In the genomic region with DNA sequence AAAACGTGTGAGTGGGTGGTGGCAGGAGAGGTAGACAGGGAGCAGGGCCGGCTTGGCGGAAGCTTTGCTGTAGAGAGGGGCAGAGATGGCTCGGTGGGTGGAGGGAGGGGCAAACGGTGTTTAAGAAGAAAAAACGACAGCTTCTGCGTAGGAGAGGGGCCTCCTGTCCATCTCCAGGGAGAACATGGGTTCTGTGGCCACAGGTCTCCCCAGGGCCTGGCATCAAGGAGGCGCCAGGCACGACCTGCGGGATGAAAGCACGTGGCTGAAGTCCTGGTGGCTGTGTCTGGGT, we compare ENCODE assay signal across 1 cellular context.
TF ChIP-seq lines count a peak whose summit lies in the region.

No MANE protein-coding gene starts in this region.

TF ChIP-seq in HepG2, 621 proteins besides CTCF, POLR2A, EP300 and RAD21 (continued from another document and continues in another):
- TF ChIP-seq, protein P1, sequence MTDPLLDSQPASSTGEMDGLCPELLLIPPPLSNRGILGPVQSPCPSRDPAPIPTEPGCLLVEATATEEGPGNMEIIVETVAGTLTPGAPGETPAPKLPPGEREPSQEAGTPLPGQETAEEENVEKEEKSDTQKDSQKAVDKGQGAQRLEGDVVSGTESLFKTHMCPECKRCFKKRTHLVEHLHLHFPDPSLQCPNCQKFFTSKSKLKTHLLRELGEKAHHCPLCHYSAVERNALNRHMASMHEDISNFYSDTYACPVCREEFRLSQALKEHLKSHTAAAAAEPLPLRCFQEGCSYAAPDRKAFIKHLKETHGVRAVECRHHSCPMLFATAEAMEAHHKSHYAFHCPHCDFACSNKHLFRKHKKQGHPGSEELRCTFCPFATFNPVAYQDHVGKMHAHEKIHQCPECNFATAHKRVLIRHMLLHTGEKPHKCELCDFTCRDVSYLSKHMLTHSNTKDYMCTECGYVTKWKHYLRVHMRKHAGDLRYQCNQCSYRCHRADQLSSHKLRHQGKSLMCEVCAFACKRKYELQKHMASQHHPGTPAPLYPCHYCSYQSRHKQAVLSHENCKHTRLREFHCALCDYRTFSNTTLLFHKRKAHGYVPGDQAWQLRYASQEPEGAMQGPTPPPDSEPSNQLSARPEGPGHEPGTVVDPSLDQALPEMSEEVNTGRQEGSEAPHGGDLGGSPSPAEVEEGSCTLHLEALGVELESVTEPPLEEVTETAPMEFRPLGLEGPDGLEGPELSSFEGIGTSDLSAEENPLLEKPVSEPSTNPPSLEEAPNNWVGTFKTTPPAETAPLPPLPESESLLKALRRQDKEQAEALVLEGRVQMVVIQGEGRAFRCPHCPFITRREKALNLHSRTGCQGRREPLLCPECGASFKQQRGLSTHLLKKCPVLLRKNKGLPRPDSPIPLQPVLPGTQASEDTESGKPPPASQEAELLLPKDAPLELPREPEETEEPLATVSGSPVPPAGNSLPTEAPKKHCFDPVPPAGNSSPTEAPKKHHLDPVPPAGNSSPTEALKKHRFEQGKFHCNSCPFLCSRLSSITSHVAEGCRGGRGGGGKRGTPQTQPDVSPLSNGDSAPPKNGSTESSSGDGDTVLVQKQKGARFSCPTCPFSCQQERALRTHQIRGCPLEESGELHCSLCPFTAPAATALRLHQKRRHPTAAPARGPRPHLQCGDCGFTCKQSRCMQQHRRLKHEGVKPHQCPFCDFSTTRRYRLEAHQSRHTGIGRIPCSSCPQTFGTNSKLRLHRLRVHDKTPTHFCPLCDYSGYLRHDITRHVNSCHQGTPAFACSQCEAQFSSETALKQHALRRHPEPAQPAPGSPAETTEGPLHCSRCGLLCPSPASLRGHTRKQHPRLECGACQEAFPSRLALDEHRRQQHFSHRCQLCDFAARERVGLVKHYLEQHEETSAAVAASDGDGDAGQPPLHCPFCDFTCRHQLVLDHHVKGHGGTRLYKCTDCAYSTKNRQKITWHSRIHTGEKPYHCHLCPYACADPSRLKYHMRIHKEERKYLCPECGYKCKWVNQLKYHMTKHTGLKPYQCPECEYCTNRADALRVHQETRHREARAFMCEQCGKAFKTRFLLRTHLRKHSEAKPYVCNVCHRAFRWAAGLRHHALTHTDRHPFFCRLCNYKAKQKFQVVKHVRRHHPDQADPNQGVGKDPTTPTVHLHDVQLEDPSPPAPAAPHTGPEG (CRISPR knock-in tag; IDR thresholded peaks at IDR 0.05) = no peak
- no peak for TF ChIP-seq ZFP36L2 (CRISPR knock-in tag; IDR thresholded peaks at IDR 0.05)
- TF ChIP-seq, protein P2, sequence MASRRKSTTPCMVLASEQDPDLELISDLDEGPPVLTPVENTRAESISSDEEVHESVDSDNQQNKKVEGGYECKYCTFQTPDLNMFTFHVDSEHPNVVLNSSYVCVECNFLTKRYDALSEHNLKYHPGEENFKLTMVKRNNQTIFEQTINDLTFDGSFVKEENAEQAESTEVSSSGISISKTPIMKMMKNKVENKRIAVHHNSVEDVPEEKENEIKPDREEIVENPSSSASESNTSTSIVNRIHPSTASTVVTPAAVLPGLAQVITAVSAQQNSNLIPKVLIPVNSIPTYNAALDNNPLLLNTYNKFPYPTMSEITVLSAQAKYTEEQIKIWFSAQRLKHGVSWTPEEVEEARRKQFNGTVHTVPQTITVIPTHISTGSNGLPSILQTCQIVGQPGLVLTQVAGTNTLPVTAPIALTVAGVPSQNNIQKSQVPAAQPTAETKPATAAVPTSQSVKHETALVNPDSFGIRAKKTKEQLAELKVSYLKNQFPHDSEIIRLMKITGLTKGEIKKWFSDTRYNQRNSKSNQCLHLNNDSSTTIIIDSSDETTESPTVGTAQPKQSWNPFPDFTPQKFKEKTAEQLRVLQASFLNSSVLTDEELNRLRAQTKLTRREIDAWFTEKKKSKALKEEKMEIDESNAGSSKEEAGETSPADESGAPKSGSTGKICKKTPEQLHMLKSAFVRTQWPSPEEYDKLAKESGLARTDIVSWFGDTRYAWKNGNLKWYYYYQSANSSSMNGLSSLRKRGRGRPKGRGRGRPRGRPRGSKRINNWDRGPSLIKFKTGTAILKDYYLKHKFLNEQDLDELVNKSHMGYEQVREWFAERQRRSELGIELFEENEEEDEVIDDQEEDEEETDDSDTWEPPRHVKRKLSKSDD (CRISPR knock-in tag; IDR thresholded peaks at IDR 0.05; ENCODE audit: low read depth) = 0 out of 2 replicates have a peak, but pooled peaks have one; percentile 6
- TF ChIP-seq, protein P3, sequence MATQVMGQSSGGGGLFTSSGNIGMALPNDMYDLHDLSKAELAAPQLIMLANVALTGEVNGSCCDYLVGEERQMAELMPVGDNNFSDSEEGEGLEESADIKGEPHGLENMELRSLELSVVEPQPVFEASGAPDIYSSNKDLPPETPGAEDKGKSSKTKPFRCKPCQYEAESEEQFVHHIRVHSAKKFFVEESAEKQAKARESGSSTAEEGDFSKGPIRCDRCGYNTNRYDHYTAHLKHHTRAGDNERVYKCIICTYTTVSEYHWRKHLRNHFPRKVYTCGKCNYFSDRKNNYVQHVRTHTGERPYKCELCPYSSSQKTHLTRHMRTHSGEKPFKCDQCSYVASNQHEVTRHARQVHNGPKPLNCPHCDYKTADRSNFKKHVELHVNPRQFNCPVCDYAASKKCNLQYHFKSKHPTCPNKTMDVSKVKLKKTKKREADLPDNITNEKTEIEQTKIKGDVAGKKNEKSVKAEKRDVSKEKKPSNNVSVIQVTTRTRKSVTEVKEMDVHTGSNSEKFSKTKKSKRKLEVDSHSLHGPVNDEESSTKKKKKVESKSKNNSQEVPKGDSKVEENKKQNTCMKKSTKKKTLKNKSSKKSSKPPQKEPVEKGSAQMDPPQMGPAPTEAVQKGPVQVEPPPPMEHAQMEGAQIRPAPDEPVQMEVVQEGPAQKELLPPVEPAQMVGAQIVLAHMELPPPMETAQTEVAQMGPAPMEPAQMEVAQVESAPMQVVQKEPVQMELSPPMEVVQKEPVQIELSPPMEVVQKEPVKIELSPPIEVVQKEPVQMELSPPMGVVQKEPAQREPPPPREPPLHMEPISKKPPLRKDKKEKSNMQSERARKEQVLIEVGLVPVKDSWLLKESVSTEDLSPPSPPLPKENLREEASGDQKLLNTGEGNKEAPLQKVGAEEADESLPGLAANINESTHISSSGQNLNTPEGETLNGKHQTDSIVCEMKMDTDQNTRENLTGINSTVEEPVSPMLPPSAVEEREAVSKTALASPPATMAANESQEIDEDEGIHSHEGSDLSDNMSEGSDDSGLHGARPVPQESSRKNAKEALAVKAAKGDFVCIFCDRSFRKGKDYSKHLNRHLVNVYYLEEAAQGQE (IDR thresholded peaks at IDR 0.05; ENCODE audit: borderline replicate concordance in 1 of 2, low read depth in 1 of 2, low read length in 2 of 2) = no peak
- TF ChIP-seq SP4 (CRISPR knock-in tag; IDR thresholded peaks at IDR 0.05) = 0 out of 2 replicates have a peak, but pooled peaks have one; percentile 47
- TF ChIP-seq HOXA3 (CRISPR knock-in tag; IDR thresholded peaks at IDR 0.05) = peak; percentile 46
- no peak for TF ChIP-seq NFE2 (CRISPR knock-in tag; IDR thresholded peaks at IDR 0.05)
- TF ChIP-seq ZNF333 (CRISPR knock-in tag; IDR thresholded peaks at IDR 0.05; ENCODE audit: borderline replicate concordance) = no peak
- no peak for TF ChIP-seq NFYB (CRISPR knock-in tag; IDR thresholded peaks at IDR 0.05)
- no peak for TF ChIP-seq ZNF549 (CRISPR knock-in tag; IDR thresholded peaks at IDR 0.05)
- TF ChIP-seq ZZZ3 (CRISPR knock-in tag; IDR thresholded peaks at IDR 0.05; ENCODE audit: borderline replicate concordance) = no peak
- no peak for TF ChIP-seq ZNF614 (CRISPR knock-in tag; IDR thresholded peaks at IDR 0.05; ENCODE audit: borderline replicate concordance)
- no peak for TF ChIP-seq ZBTB8A (CRISPR knock-in tag; IDR thresholded peaks at IDR 0.05; ENCODE audit: borderline replicate concordance, low read depth)
- TF ChIP-seq RNF2 (conservative IDR thresholded peaks at IDR 0.05; ENCODE audit: low read depth) = peak; percentile 84
- no peak for TF ChIP-seq ZNF746 (CRISPR knock-in tag; IDR thresholded peaks at IDR 0.05)
- no peak for TF ChIP-seq CAMTA2 (CRISPR knock-in tag; IDR thresholded peaks at IDR 0.05; ENCODE audit: borderline replicate concordance)
- no peak for TF ChIP-seq ZC3H4 (CRISPR knock-in tag; IDR thresholded peaks at IDR 0.05; ENCODE audit: borderline replicate concordance)
- TF ChIP-seq ZNF772 (CRISPR knock-in tag; IDR thresholded peaks at IDR 0.05) = 0 out of 2 replicates have a peak, but pooled peaks have one; percentile 7
- TF ChIP-seq, protein P4, sequence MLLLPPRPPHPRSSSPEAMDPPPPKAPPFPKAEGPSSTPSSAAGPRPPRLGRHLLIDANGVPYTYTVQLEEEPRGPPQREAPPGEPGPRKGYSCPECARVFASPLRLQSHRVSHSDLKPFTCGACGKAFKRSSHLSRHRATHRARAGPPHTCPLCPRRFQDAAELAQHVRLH (CRISPR knock-in tag; IDR thresholded peaks at IDR 0.05; ENCODE audit: borderline replicate concordance, low read depth) = no peak
- 0 out of 2 replicates have a peak, but pooled peaks have one; percentile 39 for TF ChIP-seq SOX5 (CRISPR knock-in tag; IDR thresholded peaks at IDR 0.05; ENCODE audit: borderline replicate concordance)
- TF ChIP-seq, protein P5, sequence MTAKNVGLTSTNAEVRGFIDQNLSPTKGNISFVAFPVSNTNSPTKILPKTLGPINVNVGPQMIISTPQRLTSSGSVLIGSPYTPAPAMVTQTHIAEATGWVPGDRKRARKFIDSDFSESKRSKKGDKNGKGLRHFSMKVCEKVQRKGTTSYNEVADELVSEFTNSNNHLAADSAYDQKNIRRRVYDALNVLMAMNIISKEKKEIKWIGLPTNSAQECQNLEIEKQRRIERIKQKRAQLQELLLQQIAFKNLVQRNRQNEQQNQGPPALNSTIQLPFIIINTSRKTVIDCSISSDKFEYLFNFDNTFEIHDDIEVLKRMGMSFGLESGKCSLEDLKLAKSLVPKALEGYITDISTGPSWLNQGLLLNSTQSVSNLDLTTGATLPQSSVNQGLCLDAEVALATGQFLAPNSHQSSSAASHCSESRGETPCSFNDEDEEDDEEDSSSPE (CRISPR knock-in tag; IDR thresholded peaks at IDR 0.05) = 0 out of 2 replicates have a peak, but pooled peaks have one; percentile 33
- TF ChIP-seq MXD4 (CRISPR knock-in tag; IDR thresholded peaks at IDR 0.05) = peak; percentile 46; the same call in 1 of the 2 replicates
- TF ChIP-seq DMAP1 (CRISPR knock-in tag; IDR thresholded peaks at IDR 0.05) = no peak
- 0 out of 2 replicates have a peak, but pooled peaks have one; percentile 39 for TF ChIP-seq ZNF441 (CRISPR knock-in tag; IDR thresholded peaks at IDR 0.05; ENCODE audit: borderline replicate concordance)
- no peak for TF ChIP-seq MED13 (CRISPR knock-in tag; IDR thresholded peaks at IDR 0.05)
- TF ChIP-seq, protein P6, sequence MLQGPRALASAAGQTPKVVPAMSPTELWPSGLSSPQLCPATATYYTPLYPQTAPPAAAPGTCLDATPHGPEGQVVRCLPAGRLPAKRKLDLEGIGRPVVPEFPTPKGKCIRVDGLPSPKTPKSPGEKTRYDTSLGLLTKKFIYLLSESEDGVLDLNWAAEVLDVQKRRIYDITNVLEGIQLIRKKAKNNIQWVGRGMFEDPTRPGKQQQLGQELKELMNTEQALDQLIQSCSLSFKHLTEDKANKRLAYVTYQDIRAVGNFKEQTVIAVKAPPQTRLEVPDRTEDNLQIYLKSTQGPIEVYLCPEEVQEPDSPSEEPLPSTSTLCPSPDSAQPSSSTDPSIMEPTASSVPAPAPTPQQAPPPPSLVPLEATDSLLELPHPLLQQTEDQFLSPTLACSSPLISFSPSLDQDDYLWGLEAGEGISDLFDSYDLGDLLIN (CRISPR knock-in tag; IDR thresholded peaks at IDR 0.05; ENCODE audit: borderline replicate concordance) = no peak
- no peak for TF ChIP-seq DR1 (CRISPR knock-in tag; IDR thresholded peaks at IDR 0.05)
- TF ChIP-seq CENPT (CRISPR knock-in tag; IDR thresholded peaks at IDR 0.05; ENCODE audit: low read depth) = peak; percentile 13; the same call in 1 of the 2 replicates
- TF ChIP-seq JUND (CRISPR knock-in tag; IDR thresholded peaks at IDR 0.05) = no peak
- peak; percentile 58; the same call in 1 of the 2 replicates for TF ChIP-seq SPEN (CRISPR knock-in tag; IDR thresholded peaks at IDR 0.05; ENCODE audit: low read depth)
- TF ChIP-seq KLF13 (CRISPR knock-in tag; IDR thresholded peaks at IDR 0.05) = no peak
- no peak for TF ChIP-seq LCORL (IDR thresholded peaks at IDR 0.05)
- TF ChIP-seq LCORL (CRISPR knock-in tag; IDR thresholded peaks at IDR 0.05) = peak; percentile 71; the same call in 1 of the 2 replicates
- TF ChIP-seq KLF16 (CRISPR knock-in tag; IDR thresholded peaks at IDR 0.05) = peak in 1 of 2 experiments; percentile 84; a peak in 2 of 4 replicates
- no peak for TF ChIP-seq NFE2L1 (CRISPR knock-in tag; IDR thresholded peaks at IDR 0.05; ENCODE audit: borderline replicate concordance)
- TF ChIP-seq, protein P7, sequence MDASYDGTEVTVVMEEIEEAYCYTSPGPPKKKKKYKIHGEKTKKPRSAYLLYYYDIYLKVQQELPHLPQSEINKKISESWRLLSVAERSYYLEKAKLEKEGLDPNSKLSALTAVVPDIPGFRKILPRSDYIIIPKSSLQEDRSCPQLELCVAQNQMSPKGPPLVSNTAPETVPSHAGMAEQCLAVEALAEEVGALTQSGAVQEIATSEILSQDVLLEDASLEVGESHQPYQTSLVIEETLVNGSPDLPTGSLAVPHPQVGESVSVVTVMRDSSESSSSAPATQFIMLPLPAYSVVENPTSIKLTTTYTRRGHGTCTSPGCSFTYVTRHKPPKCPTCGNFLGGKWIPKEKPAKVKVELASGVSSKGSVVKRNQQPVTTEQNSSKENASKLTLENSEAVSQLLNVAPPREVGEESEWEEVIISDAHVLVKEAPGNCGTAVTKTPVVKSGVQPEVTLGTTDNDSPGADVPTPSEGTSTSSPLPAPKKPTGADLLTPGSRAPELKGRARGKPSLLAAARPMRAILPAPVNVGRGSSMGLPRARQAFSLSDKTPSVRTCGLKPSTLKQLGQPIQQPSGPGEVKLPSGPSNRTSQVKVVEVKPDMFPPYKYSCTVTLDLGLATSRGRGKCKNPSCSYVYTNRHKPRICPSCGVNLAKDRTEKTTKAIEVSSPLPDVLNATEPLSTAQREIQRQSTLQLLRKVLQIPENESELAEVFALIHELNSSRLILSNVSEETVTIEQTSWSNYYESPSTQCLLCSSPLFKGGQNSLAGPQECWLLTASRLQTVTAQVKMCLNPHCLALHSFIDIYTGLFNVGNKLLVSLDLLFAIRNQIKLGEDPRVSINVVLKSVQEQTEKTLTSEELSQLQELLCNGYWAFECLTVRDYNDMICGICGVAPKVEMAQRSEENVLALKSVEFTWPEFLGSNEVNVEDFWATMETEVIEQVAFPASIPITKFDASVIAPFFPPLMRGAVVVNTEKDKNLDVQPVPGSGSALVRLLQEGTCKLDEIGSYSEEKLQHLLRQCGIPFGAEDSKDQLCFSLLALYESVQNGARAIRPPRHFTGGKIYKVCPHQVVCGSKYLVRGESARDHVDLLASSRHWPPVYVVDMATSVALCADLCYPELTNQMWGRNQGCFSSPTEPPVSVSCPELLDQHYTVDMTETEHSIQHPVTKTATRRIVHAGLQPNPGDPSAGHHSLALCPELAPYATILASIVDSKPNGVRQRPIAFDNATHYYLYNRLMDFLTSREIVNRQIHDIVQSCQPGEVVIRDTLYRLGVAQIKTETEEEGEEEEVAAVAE (CRISPR knock-in tag; IDR thresholded peaks at IDR 0.05; ENCODE audit: borderline replicate concordance) = 0 out of 2 replicates have a peak, but pooled peaks have one; percentile 28
- TF ChIP-seq, protein P8, sequence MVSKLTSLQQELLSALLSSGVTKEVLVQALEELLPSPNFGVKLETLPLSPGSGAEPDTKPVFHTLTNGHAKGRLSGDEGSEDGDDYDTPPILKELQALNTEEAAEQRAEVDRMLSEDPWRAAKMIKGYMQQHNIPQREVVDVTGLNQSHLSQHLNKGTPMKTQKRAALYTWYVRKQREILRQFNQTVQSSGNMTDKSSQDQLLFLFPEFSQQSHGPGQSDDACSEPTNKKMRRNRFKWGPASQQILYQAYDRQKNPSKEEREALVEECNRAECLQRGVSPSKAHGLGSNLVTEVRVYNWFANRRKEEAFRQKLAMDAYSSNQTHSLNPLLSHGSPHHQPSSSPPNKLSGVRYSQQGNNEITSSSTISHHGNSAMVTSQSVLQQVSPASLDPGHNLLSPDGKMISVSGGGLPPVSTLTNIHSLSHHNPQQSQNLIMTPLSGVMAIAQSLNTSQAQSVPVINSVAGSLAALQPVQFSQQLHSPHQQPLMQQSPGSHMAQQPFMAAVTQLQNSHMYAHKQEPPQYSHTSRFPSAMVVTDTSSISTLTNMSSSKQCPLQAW (CRISPR knock-in tag; IDR thresholded peaks at IDR 0.05) = no peak
